Comparison of ENCODE assay signal across 8 cellular contexts in the genomic region with DNA sequence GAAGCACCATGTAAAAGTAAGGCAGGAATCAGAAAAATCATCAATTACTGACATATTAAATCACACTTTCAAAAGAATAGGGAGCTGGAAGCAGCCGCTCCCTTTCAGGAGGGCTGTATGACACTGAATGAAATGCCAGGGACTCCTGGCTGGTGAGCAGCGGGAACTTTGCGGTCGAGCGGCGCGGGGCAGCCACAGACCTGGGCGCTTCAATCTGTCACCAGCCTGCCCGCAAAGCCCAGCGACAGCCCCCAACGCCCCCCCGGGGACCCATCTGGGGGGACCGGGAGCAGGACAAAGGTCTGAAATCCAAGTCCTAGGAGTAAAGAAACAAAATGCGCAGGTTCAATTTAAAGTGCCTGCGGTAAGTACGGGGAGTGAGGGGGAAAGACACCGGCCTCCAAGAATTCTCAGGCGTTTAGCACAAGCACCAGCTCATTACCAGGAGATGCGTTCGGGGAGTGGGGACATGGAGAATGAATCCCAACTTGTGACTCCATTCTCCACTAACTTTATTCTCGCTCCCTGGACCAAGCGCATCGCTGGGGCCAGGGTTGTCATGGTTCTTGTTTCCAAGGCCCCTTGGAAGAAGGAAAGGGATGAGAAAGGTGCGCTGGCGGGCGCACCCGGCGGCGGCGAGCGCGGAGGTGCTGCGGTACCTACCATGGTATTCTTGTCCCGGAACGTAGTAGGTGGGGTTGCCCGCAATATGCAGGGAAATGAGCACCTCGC. TPM values are rescaled to one million over a fixed set of nuclear protein-coding genes. Genes with fewer than 3 reads are reported as not detected.
DNase-seq lines count a peak whose midpoint lies in the region; TF ChIP-seq lines count a peak whose summit lies in the region.

No MANE protein-coding gene starts in this region.

- intact Hi-C loops in esophagus squamous epithelium (cut with DNase I) = no loop called here

- H3K9ac ChIP-seq in parathyroid adenoma = no peak overlapping the region

- peak; percentile 33 for DNase-seq in Daoy (ENCODE audit: low read depth)
- peak; percentile 47 for DNase-seq in NCI-H1694 treated with DMSO at 0.1 percent for 48 hours (lab: John Stamatoyannopoulos, UW)
- DNase-seq in esophagus squamous epithelium (lab: John Stamatoyannopoulos, UW) = no peak
- no peak for DNase-seq in activated CD8-positive, alpha-beta memory T cell treated with anti-CD3 and anti-CD28 coated beads, Interleukin-2, amount 50 U/mL, for 4 hours
- no peak for DNase-seq in H4 (ENCODE audit: low spot score)
- no peak for DNase-seq in mesenteric fat pad (ENCODE audit: low spot score)
- DNase-seq in middle frontal gyrus (ENCODE audit: extremely low spot score, low spot score) = no peak

- H3K27me3 ChIP-seq in esophagus squamous epithelium (peaks cover 0 to 71% (median 12%) of the 10 kb centered on the region in 4 donors), parathyroid adenoma (ENCODE audit: control insufficient read depth, insufficient read depth, low read length) (peaks cover 2% of the 10 kb centered on the region)

- H3K4me3 ChIP-seq in esophagus squamous epithelium (peak overlapping the region; percentile 19 to 60 (median 44)), parathyroid adenoma (ENCODE audit: low read depth, low read length) (peak overlapping the region; percentile 18)

- 3 to 8% methylated on average over 16 to 18 of the region's 37 CpGs for WGBS in esophagus squamous epithelium, 2 donors

- no peaks in the 10 kb centered on the region for H3K9me3 ChIP-seq in esophagus squamous epithelium
- H3K9me3 ChIP-seq in parathyroid adenoma (ENCODE audit: control insufficient read depth, low read length) = no peaks in the 10 kb centered on the region

- no peaks in the 10 kb centered on the region for H3K36me3 ChIP-seq in esophagus squamous epithelium
- H3K36me3 ChIP-seq in parathyroid adenoma (ENCODE audit: control insufficient read depth, insufficient read depth, low read length) = no peaks in the 10 kb centered on the region

- TF ChIP-seq CTCF in esophagus squamous epithelium (IDR thresholded peaks at IDR 0.05) (no peak), parathyroid adenoma (IDR thresholded peaks at IDR 0.05) (no peak)

- no peak for TF ChIP-seq POLR2A in esophagus squamous epithelium (IDR thresholded peaks at IDR 0.05)

- H2AFZ ChIP-seq in parathyroid adenoma = peak overlapping the region; percentile 18

- H3K79me2 ChIP-seq in parathyroid adenoma = no peaks in the 10 kb centered on the region

- H3K4me2 ChIP-seq in parathyroid adenoma (ENCODE audit: low read length) = peak overlapping the region; percentile 44

- H3K27ac ChIP-seq in esophagus squamous epithelium (no peak overlapping the region), parathyroid adenoma (no peak overlapping the region)

- H3K4me1 ChIP-seq in esophagus squamous epithelium = peaks cover 0 to 25% (median 13%) of the 10 kb centered on the region in 3 donors
- no peaks in the 10 kb centered on the region for H3K4me1 ChIP-seq in parathyroid adenoma

RNA-seq across cellular contexts. Expression of gene RELN, which starts 0.8 kb away (rescaled TPM):
- total RNA-seq in Daoy (2014; rRNA removed; shearing (Covaris generic)) = 1.7 and 2.4 TPM in 2 replicates
- 1 to 10 TPM in 2 of 4 donors, under 1 TPM in 2; 0.68 to 6.5 (median 1.00) TPM for total RNA-seq in esophagus squamous epithelium
- 0.02 TPM in 1 of 2 replicates, not detected in the other for total RNA-seq in H4 (2014; rRNA removed; shearing (Covaris generic))
- 1.8 TPM for total RNA-seq in mesenteric fat pad

Comparison
In these comparisons a context has a peak if more than half of its experiments do, and no peak if none do; other contexts are left out.
1. DNase-seq: peak in Daoy (single experiment) and NCI-H1694 treated with DMSO at 0.1 percent for 48 hours (single experiment); none in esophagus squamous epithelium (single experiment), activated CD8-positive, alpha-beta memory T cell treated with anti-CD3 and anti-CD28 coated beads, Interleukin-2, amount 50 U/mL, for 4 hours (single experiment), H4 (single experiment), mesenteric fat pad (single experiment) and middle frontal gyrus (single experiment).